ENCODE assay signal across 9 cellular contexts in the genomic region with DNA sequence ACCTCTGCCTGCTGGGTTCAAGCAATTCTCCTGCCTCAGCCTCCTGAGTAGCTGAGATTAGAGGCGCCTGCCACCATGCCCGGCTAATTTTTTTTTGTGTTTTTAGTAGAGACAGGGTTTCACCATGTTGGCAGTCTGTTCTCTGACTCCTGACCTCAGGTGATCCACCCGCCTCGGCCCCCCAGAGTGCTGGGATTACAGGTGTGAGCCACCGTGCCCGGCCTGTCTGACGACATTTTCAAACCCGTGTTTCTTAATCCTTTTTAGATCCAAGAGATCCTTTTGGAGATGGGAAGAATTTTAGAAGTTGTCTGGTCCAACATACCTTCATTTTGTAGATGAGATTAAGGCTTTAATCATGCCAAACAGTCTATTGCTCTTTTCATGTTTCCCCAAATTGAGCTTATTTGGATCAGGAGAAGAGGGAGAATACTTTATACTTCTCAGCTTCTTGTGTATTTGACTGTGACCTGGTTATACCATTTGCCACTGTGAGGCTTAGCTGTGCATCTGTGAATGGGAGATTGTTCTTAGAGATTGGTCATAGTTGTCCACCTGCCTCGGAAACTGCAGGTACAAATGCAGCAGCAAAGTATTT. TPM values are rescaled to one million over a fixed set of nuclear protein-coding genes. Genes with fewer than 3 reads are reported as not detected.
DNase-seq lines count a peak whose midpoint lies in the region; ATAC-seq, FAIRE-seq and TF ChIP-seq lines count a peak whose summit lies in the region.
"Had no signal": no experiment of that assay in that cellular context is flagged by ENCODE, and none has a peak within 500 bp of the region (broad histone marks: within the 10 kb centered on the region; RNA-seq: fewer than 3 reads in every experiment).

No MANE protein-coding gene starts in this region.

- TF ChIP-seq CTCF in right atrium auricular region (IDR thresholded peaks at IDR 0.05): no peak

- peak overlapping the region; percentile 62 for H3K27ac Mint-ChIP-seq in T-helper 17 cell

- H3K36me3 Mint-ChIP-seq in T-helper 17 cell (ENCODE audit: low read depth): no peaks in the 10 kb centered on the region

- no peaks in the 10 kb centered on the region for H3K27me3 Mint-ChIP-seq in T-helper 17 cell
- H3K27me3 Mint-ChIP-seq: central memory CD8-positive, alpha-beta T cell had no signal

- no peak for FAIRE-seq in H54 (lab: Jason Lieb, UNC)

- DNase-seq in left ventricle myocardium superior: no peak
- no peak for DNase-seq in right atrium auricular region (ENCODE audit: low spot score)
- DNase-seq in T-helper 17 cell: no peak
- DNase-seq in left colon: no peak
- DNase-seq in aorta: no peak
- DNase-seq in HuH-7.5 (ENCODE audit: low spot score): no peak
- no peak for DNase-seq in H54 (ENCODE audit: insufficient read length, low spot score)

- TF ChIP-seq POLR2A in H54 (IDR thresholded peaks at IDR 0.05; ENCODE audit: low read depth, low read length): no peak

- H3K36me3 ChIP-seq in right atrium auricular region (no peaks in the 10 kb centered on the region), aorta (ENCODE audit: control insufficient read depth in 1 of 2, insufficient read depth in 2 of 2, low read length in 1 of 2) (no peaks in the 10 kb centered on the region)

- peak overlapping the region; percentile 50 for H3K4me3 Mint-ChIP-seq in T-helper 17 cell

- ATAC-seq in left ventricle myocardium superior (peak; percentile 2), T-helper 17 cell (peak; percentile 16), left colon (peak; percentile 2), aorta (ENCODE audit: low FRiP score) (peak; percentile 40), GM19023 (IDR thresholded peaks at IDR 0.05; ENCODE audit: unreplicated experiment) (no peak)

- H3K4me1 ChIP-seq in right atrium auricular region (peaks cover 0 to 57% of the 10 kb centered on the region in 2 donors), aorta (ENCODE audit: control insufficient read depth in 1 of 2, insufficient read depth in 2 of 2, low read length in 2 of 2) (no peaks in the 10 kb centered on the region)

- WGBS in aorta, 2 donors: 75 to 78% methylated on average over 9 of the region's 9 CpGs

- no peaks in the 10 kb centered on the region for H3K9me3 ChIP-seq in right atrium auricular region
- no peaks in the 10 kb centered on the region for H3K9me3 ChIP-seq in T-helper 17 cell (ENCODE audit: control insufficient read depth, low read length, poor library complexity, severe bottlenecking)
- H3K9me3 ChIP-seq in aorta (ENCODE audit: control insufficient read depth, low read length): no peaks in the 10 kb centered on the region

- H3K27me3 ChIP-seq in right atrium auricular region: no peaks in the 10 kb centered on the region
- H3K27me3 ChIP-seq in aorta (ENCODE audit: control insufficient read depth in 1 of 2, insufficient read depth in 2 of 2, low read length in 1 of 2): no peaks in the 10 kb centered on the region

- H3K27ac ChIP-seq in right atrium auricular region (no peak overlapping the region), aorta (ENCODE audit: low read depth in 1 of 2, low read length in 2 of 2) (no peak overlapping the region)

- H3K4me3 ChIP-seq in right atrium auricular region (no peak overlapping the region), aorta (ENCODE audit: low read length in 2 of 2) (no peak overlapping the region)

- intact Hi-C loops in left ventricle myocardium superior (cut with micrococcal nuclease) (loop anchor here (5.0 to 10.0 kb wide), 3 partner anchors 53 to 211 kb away; no protein-coding TSS in a partner anchor), left colon (cut with DNase I, micrococcal nuclease) (loop anchor here in 1 of 2 donors (2.0 kb wide), 1 partner anchor 53 kb away; no protein-coding TSS in a partner anchor), aorta (cut with DNase I) (loop anchor here (1.0 to 5.0 kb wide), 4 partner anchors 52 to 213 kb away; no protein-coding TSS in a partner anchor)

- peaks cover 40% of the 10 kb centered on the region for H3K4me1 Mint-ChIP-seq in T-helper 17 cell

RNA-seq across cellular contexts. Expression of gene USP10, which starts 25.8 kb away (rescaled TPM):
- 74.5 TPM for total RNA-seq in left ventricle myocardium superior
- 10 to 100 TPM; 44.9 to 52.3 TPM for total RNA-seq in right atrium auricular region
- 100 to 1,000 TPM; 169 to 221 TPM for total RNA-seq in T-helper 17 cell
- total RNA-seq in left colon: 10 to 100 TPM; 65.3 to 77.3 TPM
- 10 to 100 TPM; 53.4 to 59.4 TPM for total RNA-seq in aorta
- 10 to 100 TPM; 14.0 to 26.8 TPM for polyA plus RNA-seq in aorta
